In the genomic region with DNA sequence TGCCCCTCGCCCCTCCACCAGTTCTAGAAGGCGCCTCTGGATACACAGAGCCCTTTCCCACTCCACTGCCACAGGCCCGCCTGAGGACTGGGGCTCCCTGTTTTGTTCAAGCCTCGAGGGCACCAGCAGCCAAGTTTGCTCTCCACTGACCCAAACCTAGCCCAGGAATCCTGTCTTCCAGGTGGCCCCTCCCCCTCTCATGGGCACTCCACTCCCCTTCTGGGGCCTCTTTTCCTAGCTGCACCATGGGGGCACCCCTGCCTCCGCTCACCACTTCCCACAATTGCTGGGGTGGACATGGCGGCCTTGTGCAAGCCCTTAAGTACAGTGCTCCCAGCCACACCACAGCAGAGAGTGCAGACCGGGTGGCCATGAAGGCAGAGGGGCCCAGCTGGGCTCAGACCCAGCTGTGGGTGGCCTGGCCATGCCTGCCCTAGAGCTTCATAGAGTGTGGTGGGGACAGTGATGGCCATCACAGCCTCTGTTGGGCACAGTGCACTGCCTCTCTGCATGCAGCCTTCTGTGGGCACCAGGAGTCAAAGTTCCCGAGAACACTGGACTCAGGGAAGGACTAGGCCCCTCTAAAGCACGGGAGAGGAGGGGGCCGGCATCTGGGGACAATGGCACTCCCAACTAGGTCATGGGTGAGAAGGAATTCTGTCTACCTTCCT, we compare ENCODE assay signal across 12 cellular contexts. TPM values are rescaled to one million over a fixed set of nuclear protein-coding genes. Genes with fewer than 3 reads are reported as not detected.
DNase-seq lines count a peak whose midpoint lies in the region; ATAC-seq, FAIRE-seq and TF ChIP-seq lines count a peak whose summit lies in the region.
"Had no signal": no experiment of that assay in that cellular context is flagged by ENCODE, and none has a peak within 500 bp of the region (broad histone marks: within the 10 kb centered on the region; RNA-seq: fewer than 3 reads in every experiment).

No MANE protein-coding gene starts in this region.

- no peak overlapping the region for H3K9ac ChIP-seq in HepG2 (ENCODE audit: insufficient read depth, low read depth, low read length)

- no peaks in the 10 kb centered on the region; the same call in 1 of the 2 replicates for H4K20me1 ChIP-seq in HepG2 (ENCODE audit: insufficient read depth, low read length)

- FAIRE-seq in HepG2 (lab: Jason Lieb, UNC), result no peak

- H3K27me3 ChIP-seq in HepG2 (ENCODE audit: control insufficient read depth in 1 of 2, insufficient read depth in 2 of 2, low read length in 2 of 2), result no peaks in the 10 kb centered on the region

- no peak for TF ChIP-seq RAD21 in HepG2 (CRISPR knock-in tag; IDR thresholded peaks at IDR 0.05)

- H3K4me1 ChIP-seq in HepG2 (ENCODE audit: insufficient read depth, low read length), result peaks cover 55% of the 10 kb centered on the region

- no peak overlapping the region for H2AFZ ChIP-seq in HepG2 (ENCODE audit: low read length)

- intact Hi-C loops in HepG2 (cut with micrococcal nuclease; ENCODE audit: unreplicated experiment), result no loop called here

- 70% methylated on average over 10 of the region's 10 CpGs for WGBS in HepG2 (ENCODE audit: low lambda C conversion rate)

- CTCF ChIA-PET in GM10248 (lab: Yijun Ruan, JAX) (interaction anchor here (1.7 to 1.9 kb wide), 2 partner anchors 9 to 41 kb away, joined by 4 to 5 read pairs; no protein-coding TSS in a partner anchor), HepG2 (lab: Yijun Ruan, JAX; ENCODE audit: low intra/inter-chr PET ratio, low total read pairs) (interaction anchor here (1.1 to 1.2 kb wide), 3 partner anchors 14 to 63 kb away, joined by 3 read pairs; partner anchors contain the start of gene RAB5IF)

- POLR2A ChIA-PET in GM10248 (lab: Yijun Ruan, JAX), result no interaction called here
- POLR2A ChIA-PET in HepG2 (lab: Yijun Ruan, JAX), result interaction anchor here (1.7 kb wide), 1 partner anchor 231 kb away, joined by 4 read pairs; the partner anchor contains the start of gene DSN1

- H3K9me3 ChIP-seq in HepG2 (ENCODE audit: low read length), result no peaks in the 10 kb centered on the region
- H3K9me3 ChIP-seq: mucosa of descending colon had no signal

- DNase-seq in GM10248 (ENCODE audit: extremely low spot score), result peak; percentile 9
- no peak for DNase-seq in astrocyte of the spinal cord (ENCODE audit: low read depth, low spot score)
- DNase-seq in HepG2 (ENCODE audit: low spot score), result no peak
- no peak for DNase-seq in NCI-H1694 treated with DMSO at 0.1 percent for 48 hours (lab: John Stamatoyannopoulos, UW)
- DNase-seq: activated CD4-positive, CD25-positive, alpha-beta regulatory T cell; NCI-H1105; RPMI8226 had no signal

- no TSS peak for BruUV-seq in HepG2 (replicated peaks; lab: Mats Ljungman, UMichigan)

- no peak for TF ChIP-seq POLR2A in HepG2 (IDR thresholded peaks at IDR 0.05; ENCODE audit: insufficient read depth in 1 of 2, low read depth in 2 of 2, low read length in 2 of 2)

- TF ChIP-seq EP300 in HepG2 (IDR thresholded peaks at IDR 0.05; ENCODE audit: low read depth in 2 of 2, low read length in 2 of 2) (no peak), HepG2 (CRISPR knock-in tag; IDR thresholded peaks at IDR 0.05; ENCODE audit: borderline replicate concordance) (no peak)

- no peaks in the 10 kb centered on the region for H3K36me3 ChIP-seq in HepG2 (replicated peaks in 1 of 2; ENCODE audit: control insufficient read depth in 1 of 2, insufficient read depth in 2 of 2, low read length in 2 of 2)

- in situ Hi-C loops in astrocyte of the spinal cord (cut with HindIII; ENCODE audit: low sequenced_read_pairs) (no loop called here), HepG2 (cut with HindIII; ENCODE audit: extremely low pct_ligation_motif_present, low pct_unique_long_range_greater_than_20kb) (no loop called here)

- TF ChIP-seq CTCF in GM10248 (IDR thresholded peaks at IDR 0.05; ENCODE audit: control extremely low read depth, extremely low read depth, low read depth, missing control alignments) (no peak), astrocyte of the spinal cord (IDR thresholded peaks at IDR 0.05; ENCODE audit: low read depth, low read length) (no peak), HepG2 (CRISPR knock-in tag; IDR thresholded peaks at IDR 0.05) (no peak)

- ATAC-seq in HepG2 (peak; percentile 39), GM21576 (IDR thresholded peaks at IDR 0.05; ENCODE audit: unreplicated experiment) (no peak), HG02981 (IDR thresholded peaks at IDR 0.05; ENCODE audit: unreplicated experiment) (no peak), HG03442 (IDR thresholded peaks at IDR 0.05; ENCODE audit: unreplicated experiment) (no peak)

- peak overlapping the region; percentile 48 for H3K4me2 ChIP-seq in HepG2 (ENCODE audit: low read depth, low read length)

- H3K4me3 ChIP-seq in astrocyte of the spinal cord (ENCODE audit: low read depth, low read length) (peak overlapping the region; percentile 82), HepG2 (replicated peaks in 1 of 3; ENCODE audit: insufficient read depth in 1 of 3, low read depth in 2 of 3, low read length in 3 of 3) (peak overlapping the region in 1 of 3 experiments; percentile 11; a peak in 2 of 6 replicates), skin epidermis (peak overlapping the region in 6 of 7 experiments; percentile 38 to 61 (median 48))
- H3K4me3 ChIP-seq: mucosa of descending colon had no signal

- no peaks in the 10 kb centered on the region for H3K79me2 ChIP-seq in HepG2 (ENCODE audit: insufficient read depth, low read length)

- H3K27ac ChIP-seq in HepG2 (ENCODE audit: extremely low read length, insufficient read depth, low read length) (no peak overlapping the region), skin epidermis (peak overlapping the region in 17 of 21 experiments; percentile 6 to 90 (median 82))

RNA-seq across cellular contexts. Expression of gene MYL9, which starts 1.3 kb away (rescaled TPM):
- total RNA-seq in HepG2 (2016; rRNA removed; fragmentation: Illumina TruSeq; extraction: Trizol), result 2.2 and 2.7 TPM in 2 replicates
- total RNA-seq in HepG2 (2016; cell fraction: cytosol; rRNA removed; fragmentation: Illumina TruSeq; extraction: Trizol; ENCODE audit: low read depth), result 0.79 and 0.91 TPM in 2 replicates
- 2.5 TPM in 2 replicates for total RNA-seq in HepG2 (2016; cell fraction: insoluble cytoplasmic fraction; rRNA removed; fragmentation: Illumina TruSeq; extraction: Trizol)
- total RNA-seq in HepG2 (2016; cell fraction: membrane; rRNA removed; fragmentation: Illumina TruSeq; extraction: Trizol), result 1.5 and 2.5 TPM in 2 replicates
- total RNA-seq in HepG2 (2016; cell fraction: nucleus; rRNA removed; fragmentation: Illumina TruSeq; extraction: Trizol), result 1.3 and 1.7 TPM in 2 replicates
- polyA plus RNA-seq in HepG2 (2011; rRNA removed), result 0.87 and 1.1 TPM in 2 replicates
- polyA plus RNA-seq in HepG2 (2011; cell fraction: cytosol; rRNA removed), result 0.72 and 0.73 TPM in 2 replicates
- 0.59 and 0.69 TPM in 2 replicates for polyA plus RNA-seq in HepG2 (2011; cell fraction: nucleus; rRNA removed)
- 1.2 and 1.4 TPM in 2 replicates for polyA plus RNA-seq in HepG2 (2012)
- polyA plus RNA-seq in HepG2 (2016; cell fraction: cytosol; fragmentation: Illumina TruSeq; extraction: Trizol; ENCODE audit: low read depth), result 4.6 and 5.7 TPM in 2 replicates
- 10.1 and 12.3 TPM in 2 replicates for polyA plus RNA-seq in HepG2 (2016; cell fraction: insoluble cytoplasmic fraction; fragmentation: Illumina TruSeq; extraction: Trizol; ENCODE audit: low read depth)
- polyA plus RNA-seq in HepG2 (2016; cell fraction: membrane; fragmentation: Illumina TruSeq; extraction: Trizol; ENCODE audit: low read depth), result 6.4 and 6.8 TPM in 2 replicates
- polyA plus RNA-seq in HepG2 (2016; cell fraction: nucleus; fragmentation: Illumina TruSeq; extraction: Trizol; ENCODE audit: insufficient read depth, low read depth), result 8.9 and 9.0 TPM in 2 replicates
- polyA minus RNA-seq in HepG2 (2011; rRNA and poly(A)+ RNA removed; ENCODE audit: low replicate concordance), result 0.72 and 4.7 TPM in 2 replicates
- polyA minus RNA-seq in HepG2 (2011; cell fraction: cytosol; rRNA and poly(A)+ RNA removed), result 0.70 and 0.89 TPM in 2 replicates
- polyA minus RNA-seq in HepG2 (2011; cell fraction: nucleus; rRNA and poly(A)+ RNA removed), result 0.39 and 0.75 TPM in 2 replicates

RNA-seq across cellular contexts. Expression of gene TGIF2, which starts 30.7 kb away (rescaled TPM):
- 53.9 and 60.3 TPM in 2 replicates for total RNA-seq in HepG2 (2016; rRNA removed; fragmentation: Illumina TruSeq; extraction: Trizol)
- 14.9 and 16.3 TPM in 2 replicates for total RNA-seq in HepG2 (2016; cell fraction: cytosol; rRNA removed; fragmentation: Illumina TruSeq; extraction: Trizol; ENCODE audit: low read depth)
- 49.1 and 52.3 TPM in 2 replicates for total RNA-seq in HepG2 (2016; cell fraction: insoluble cytoplasmic fraction; rRNA removed; fragmentation: Illumina TruSeq; extraction: Trizol)
- 65.6 and 66.2 TPM in 2 replicates for total RNA-seq in HepG2 (2016; cell fraction: membrane; rRNA removed; fragmentation: Illumina TruSeq; extraction: Trizol)
- total RNA-seq in HepG2 (2016; cell fraction: nucleus; rRNA removed; fragmentation: Illumina TruSeq; extraction: Trizol), result 24.2 and 31.3 TPM in 2 replicates
- polyA plus RNA-seq in HepG2 (2011; rRNA removed), result 41.3 and 49.9 TPM in 2 replicates
- 46.3 and 49.3 TPM in 2 replicates for polyA plus RNA-seq in HepG2 (2011; cell fraction: cytosol; rRNA removed)
- 32.5 and 35.0 TPM in 2 replicates for polyA plus RNA-seq in HepG2 (2011; cell fraction: nucleus; rRNA removed)
- polyA plus RNA-seq in HepG2 (2012), result 23.6 and 28.9 TPM in 2 replicates
- polyA plus RNA-seq in HepG2 (2016; cell fraction: cytosol; fragmentation: Illumina TruSeq; extraction: Trizol; ENCODE audit: low read depth), result 12.4 and 13.0 TPM in 2 replicates
- polyA plus RNA-seq in HepG2 (2016; cell fraction: insoluble cytoplasmic fraction; fragmentation: Illumina TruSeq; extraction: Trizol; ENCODE audit: low read depth), result 49.9 and 59.5 TPM in 2 replicates
- 44.7 and 47.8 TPM in 2 replicates for polyA plus RNA-seq in HepG2 (2016; cell fraction: membrane; fragmentation: Illumina TruSeq; extraction: Trizol; ENCODE audit: low read depth)
- 38.6 and 40.7 TPM in 2 replicates for polyA plus RNA-seq in HepG2 (2016; cell fraction: nucleus; fragmentation: Illumina TruSeq; extraction: Trizol; ENCODE audit: insufficient read depth, low read depth)
- 14.1 and 93.1 TPM in 2 replicates for polyA minus RNA-seq in HepG2 (2011; rRNA and poly(A)+ RNA removed; ENCODE audit: low replicate concordance)
- polyA minus RNA-seq in HepG2 (2011; cell fraction: cytosol; rRNA and poly(A)+ RNA removed), result 38.7 and 42.5 TPM in 2 replicates
- 19.2 and 22.9 TPM in 2 replicates for polyA minus RNA-seq in HepG2 (2011; cell fraction: nucleus; rRNA and poly(A)+ RNA removed)
